Comparison of ENCODE assay signal across 2 cellular contexts in genomic region chr4:578451-579443, GRCh38.
TF ChIP-seq lines count a peak whose summit lies in the region.

No MANE protein-coding gene starts in this region.

TF ChIP-seq in PFSK-1, 5 proteins besides CTCF, POLR2A, EP300 and RAD21:
- no peak for TF ChIP-seq TAF1 (IDR thresholded peaks at IDR 0.05; ENCODE audit: borderline replicate concordance, insufficient read depth, low read length)
- 0 out of 2 replicates have a peak, but pooled peaks have one; percentile 11 for TF ChIP-seq POLR2AphosphoS5 (IDR thresholded peaks at IDR 0.05; ENCODE audit: low read depth, low read length)

TF ChIP-seq in endothelial cell of umbilical vein, 7 proteins besides CTCF, POLR2A, EP300 and RAD21:
- TF ChIP-seq POLR2AphosphoS5 (IDR thresholded peaks at IDR 0.05; ENCODE audit: insufficient read depth, low read depth, low read length) (no peak), EZH2 (IDR thresholded peaks at IDR 0.05; ENCODE audit: borderline replicate concordance, low read depth, low read length, severe bottlenecking) (peak; percentile 64)
